In genomic region chr17:18227635-18228034, GRCh38 we compare ENCODE assay signal across 17 cellular contexts. TPM values are rescaled to one million over a fixed set of nuclear protein-coding genes. Genes with fewer than 3 reads are reported as not detected.
DNase-seq lines count a peak whose midpoint lies in the region; ATAC-seq and TF ChIP-seq lines count a peak whose summit lies in the region.
"Had no signal": no experiment of that assay in that cellular context is flagged by ENCODE, and none has a peak within 500 bp of the region (broad histone marks: within the 10 kb centered on the region; RNA-seq: fewer than 3 reads in every experiment).

No MANE protein-coding gene starts in this region.

- H3K9me3 Mint-ChIP-seq in T-cell = no peaks in the 10 kb centered on the region
- no peaks in the 10 kb centered on the region for H3K9me3 Mint-ChIP-seq in immature natural killer cell
- no peaks in the 10 kb centered on the region for H3K9me3 Mint-ChIP-seq in T-helper 2 cell treated with Interferon-gamma antibody and Interleukin-4, amounts not matched to agents 5 μg/mL and 100 μg/mL, for 36 hours
- H3K9me3 Mint-ChIP-seq: activated B cell treated with CpG ODN at 0.5 μM for 24 hours; activated CD4-positive, alpha-beta memory T cell treated with anti-CD3 and anti-CD28 coated beads, Interleukin-2, amount 10 ng/mL, durations not matched to agents 7 days and 5 days; activated T-cell treated with anti-CD3 and anti-CD28 coated beads, Interleukin-2, amount 50 U/mL, for 72 hours; stimulated activated naive B cell treated with anti-CD40 and anti-IgM and Interleukin-4, amounts not matched to agents 10 μg/mL and 1 μg/mL and 100 μg/mL, for 72 hours had no signal

- POLR2A ChIA-PET in T-cell (lab: Charles Lee) = interaction anchor here in 1 of 2 donors (0.6 kb wide), 1 partner anchor 885 kb away, joined by 3 read pairs; no protein-coding TSS in a partner anchor

- no peak overlapping the region for H3K27ac Mint-ChIP-seq in T-cell
- peak overlapping the region in 2 of 6 donors; percentile 36 to 61 for H3K27ac Mint-ChIP-seq in immature natural killer cell
- no peak overlapping the region for H3K27ac Mint-ChIP-seq in T-helper 2 cell treated with Interferon-gamma antibody and Interleukin-4, amounts not matched to agents 5 μg/mL and 100 μg/mL, for 36 hours
- H3K27ac Mint-ChIP-seq: activated B cell treated with CpG ODN at 0.5 μM for 24 hours; activated CD4-positive, alpha-beta memory T cell treated with anti-CD3 and anti-CD28 coated beads, Interleukin-2, amount 10 ng/mL, durations not matched to agents 7 days and 5 days; activated T-cell treated with anti-CD3 and anti-CD28 coated beads, Interleukin-2, amount 50 U/mL, for 72 hours; stimulated activated naive B cell treated with anti-CD40 and anti-IgM and Interleukin-4, amounts not matched to agents 10 μg/mL and 1 μg/mL and 100 μg/mL, for 72 hours had no signal

- peak overlapping the region in 3 of 11 experiments; percentile 14 to 88 (median 86); a peak in 2 of 22 replicates for H3K9ac ChIP-seq in BLaER1 treated with 17β-estradiol and CSF1 and Interleukin-3, amounts not matched to agents 10 nM and 100 nM

- H3K4me1 Mint-ChIP-seq in T-cell = peaks cover 27 to 31% (median 29%) of the 10 kb centered on the region in 3 donors
- H3K4me1 Mint-ChIP-seq in immature natural killer cell = peaks cover 27 to 30% of the 10 kb centered on the region in 2 donors
- peaks cover 20% of the 10 kb centered on the region for H3K4me1 Mint-ChIP-seq in T-helper 2 cell treated with Interferon-gamma antibody and Interleukin-4, amounts not matched to agents 5 μg/mL and 100 μg/mL, for 36 hours (ENCODE audit: low read depth)

- no peak for DNase-seq in T-cell
- DNase-seq in immature natural killer cell = no peak
- DNase-seq in left lung = no peak
- DNase-seq in T-helper 2 cell treated with Interferon-gamma antibody and Interleukin-4, amounts not matched to agents 5 μg/mL and 100 μg/mL, for 36 hours (ENCODE audit: low spot score) = no peak
- DNase-seq: ACHN; activated B cell treated with CpG ODN at 0.5 μM for 24 hours; activated CD4-positive, alpha-beta memory T cell treated with anti-CD3 and anti-CD28 coated beads, Interleukin-2, amount 10 ng/mL, durations not matched to agents 7 days and 5 days; activated T-cell treated with anti-CD3 and anti-CD28 coated beads, Interleukin-2, amount 50 U/mL, for 72 hours; DMS79; gastrocnemius medialis; Kasumi-1; NCI-H524 treated with DMSO at 0.1 percent for 48 hours; stimulated activated naive B cell treated with anti-CD40 and anti-IgM and Interleukin-4, amounts not matched to agents 10 μg/mL and 1 μg/mL and 100 μg/mL, for 72 hours; upper lobe of left lung had no signal

- peaks cover 0 to 18% (median 8%) of the 10 kb centered on the region in 11 experiments; a peak in 14 of 22 replicates for H3K36me3 ChIP-seq in BLaER1 treated with 17β-estradiol and CSF1 and Interleukin-3, amounts not matched to agents 10 nM and 100 nM
- H3K36me3 ChIP-seq in left lung = no peaks in the 10 kb centered on the region
- H3K36me3 ChIP-seq: gastrocnemius medialis, neutrophil, upper lobe of left lung had no signal

- peak overlapping the region in 6 of 11 experiments; percentile 3 to 99 (median 96); a peak in 7 of 22 replicates for H3K4me2 ChIP-seq in BLaER1 treated with 17β-estradiol and CSF1 and Interleukin-3, amounts not matched to agents 10 nM and 100 nM

- no peaks in the 10 kb centered on the region for H3K36me3 Mint-ChIP-seq in T-cell
- H3K36me3 Mint-ChIP-seq in immature natural killer cell = no peaks in the 10 kb centered on the region
- no peaks in the 10 kb centered on the region for H3K36me3 Mint-ChIP-seq in T-helper 2 cell treated with Interferon-gamma antibody and Interleukin-4, amounts not matched to agents 5 μg/mL and 100 μg/mL, for 36 hours (ENCODE audit: low read depth)

- no peak overlapping the region for H3K4me3 ChIP-seq in BLaER1 treated with 17β-estradiol and CSF1 and Interleukin-3, amounts not matched to agents 10 nM and 100 nM
- H3K4me3 ChIP-seq in left lung = no peak overlapping the region
- H3K4me3 ChIP-seq: gastrocnemius medialis, upper lobe of left lung had no signal

- intact Hi-C loops in left lung (cut with DNase I) = no loop called here

- no peaks in the 10 kb centered on the region for H3K9me3 ChIP-seq in BLaER1 treated with 17β-estradiol and CSF1 and Interleukin-3, amounts not matched to agents 10 nM and 100 nM (replicated peaks in 1 of 11)
- no peaks in the 10 kb centered on the region for H3K9me3 ChIP-seq in left lung
- H3K9me3 ChIP-seq: gastrocnemius medialis, neutrophil, upper lobe of left lung had no signal

- CTCF ChIA-PET in T-cell (lab: Charles Lee) = no interaction called here

- H3K27me3 Mint-ChIP-seq in T-cell (no peaks in the 10 kb centered on the region), immature natural killer cell (ENCODE audit: low read depth in 3 of 3) (no peaks in the 10 kb centered on the region)
- H3K27me3 Mint-ChIP-seq in T-helper 2 cell treated with Interferon-gamma antibody and Interleukin-4, amounts not matched to agents 5 μg/mL and 100 μg/mL, for 36 hours (ENCODE audit: low read depth) = no peaks in the 10 kb centered on the region
- H3K27me3 Mint-ChIP-seq: activated B cell treated with CpG ODN at 0.5 μM for 24 hours; activated CD4-positive, alpha-beta memory T cell treated with anti-CD3 and anti-CD28 coated beads, Interleukin-2, amount 10 ng/mL, durations not matched to agents 7 days and 5 days; stimulated activated naive B cell treated with anti-CD40 and anti-IgM and Interleukin-4, amounts not matched to agents 10 μg/mL and 1 μg/mL and 100 μg/mL, for 72 hours had no signal

- peak overlapping the region in 2 of 3 donors; percentile 28 to 30 for H3K4me3 Mint-ChIP-seq in T-cell
- H3K4me3 Mint-ChIP-seq in immature natural killer cell = peak overlapping the region in 4 of 5 donors; percentile 19 to 41 (median 30)
- no peak overlapping the region for H3K4me3 Mint-ChIP-seq in T-helper 2 cell treated with Interferon-gamma antibody and Interleukin-4, amounts not matched to agents 5 μg/mL and 100 μg/mL, for 36 hours

- no peak for TF ChIP-seq CTCF in left lung (IDR thresholded peaks at IDR 0.05)

- ATAC-seq in T-cell (replicated peaks in 1 of 4) (no peak), left lung (no peak), GM19324 (IDR thresholded peaks at IDR 0.05; ENCODE audit: low FRiP score, unreplicated experiment) (no peak)
- ATAC-seq: activated T-cell treated with anti-CD3 and anti-CD28 coated beads, Interleukin-2, amount 50 U/mL, for 72 hours; gastrocnemius medialis; stimulated activated naive B cell treated with anti-CD40 and anti-IgM and Interleukin-4, amounts not matched to agents 10 μg/mL and 1 μg/mL and 100 μg/mL, for 72 hours had no signal

- peaks cover 4 to 68% (median 57%) of the 10 kb centered on the region in 11 experiments; a peak in 21 of 22 replicates for H4K20me1 ChIP-seq in BLaER1 treated with 17β-estradiol and CSF1 and Interleukin-3, amounts not matched to agents 10 nM and 100 nM

- H3K4me1 ChIP-seq in BLaER1 treated with 17β-estradiol and CSF1 and Interleukin-3, amounts not matched to agents 10 nM and 100 nM = peaks cover 22 to 40% (median 29%) of the 10 kb centered on the region in 10 experiments
- peaks cover 7 to 22% of the 10 kb centered on the region in 2 donors for H3K4me1 ChIP-seq in left lung

- no peaks in the 10 kb centered on the region for H3K27me3 ChIP-seq in BLaER1 treated with 17β-estradiol and CSF1 and Interleukin-3, amounts not matched to agents 10 nM and 100 nM
- no peaks in the 10 kb centered on the region for H3K27me3 ChIP-seq in left lung
- H3K27me3 ChIP-seq: gastrocnemius medialis, upper lobe of left lung had no signal

- H3K27ac ChIP-seq in BLaER1 treated with 17β-estradiol and CSF1 and Interleukin-3, amounts not matched to agents 10 nM and 100 nM = no peak overlapping the region
- no peak overlapping the region for H3K27ac ChIP-seq in left lung
- H3K27ac ChIP-seq: gastrocnemius medialis, neutrophil, upper lobe of left lung had no signal

RNA-seq across cellular contexts. Expression of gene LLGL1, which starts 2.2 kb away (rescaled TPM):
- total RNA-seq in T-cell (10 to 100 TPM; 13.1 to 24.3 (median 23.2) TPM), left lung (10 to 100 TPM; 14.4 to 17.8 TPM)
- 1 to 10 TPM in 2 of 3 donors, not detected in 1; 2.0 to 3.1 TPM for polyA plus RNA-seq in immature natural killer cell

RNA-seq across cellular contexts. Expression of gene FLII, which starts 30.9 kb away (rescaled TPM):
- total RNA-seq in T-cell (100 to 1,000 TPM; 257 to 389 (median 319) TPM), left lung (100 to 1,000 TPM; 313 to 381 TPM)
- 100 to 1,000 TPM in 1 of 3 donors, 10 to 100 TPM in 2; 77.7 to 164 (median 83.7) TPM for polyA plus RNA-seq in immature natural killer cell

RNA-seq across cellular contexts. Expression of gene MIEF2, which starts 32.8 kb away (rescaled TPM):
- 10 to 100 TPM in 4 of 5 donors, 1 to 10 TPM in 1; 10.0 to 19.7 (median 17.6) TPM for total RNA-seq in T-cell
- 10 to 100 TPM; 14.9 to 20.1 (median 17.4) TPM for polyA plus RNA-seq in immature natural killer cell
- 10 to 100 TPM in 1 of 2 donors, 1 to 10 TPM in 1; 9.0 to 16.3 TPM for total RNA-seq in left lung

RNA-seq across cellular contexts. Expression of gene ALKBH5, which starts 44.0 kb away (rescaled TPM):
- 100 to 1,000 TPM in 4 of 5 donors, 10 to 100 TPM in 1; 99.0 to 122 (median 103) TPM for total RNA-seq in T-cell
- 100 to 1,000 TPM in 2 of 3 donors, 10 to 100 TPM in 1; 86.4 to 130 (median 102) TPM for polyA plus RNA-seq in immature natural killer cell
- total RNA-seq in left lung = 10 to 100 TPM; 87.6 to 99.6 TPM
